ENCODE assay signal across 9 cellular contexts in genomic region chr12:57340104-57340503, GRCh38.
DNase-seq lines count a peak whose midpoint lies in the region; ATAC-seq and TF ChIP-seq lines count a peak whose summit lies in the region.
"Had no signal": no experiment of that assay in that cellular context is flagged by ENCODE, and none has a peak within 500 bp of the region (broad histone marks: within the 10 kb centered on the region; RNA-seq: fewer than 3 reads in every experiment).

No MANE protein-coding gene starts in this region.

- no peaks in the 10 kb centered on the region for H3K9me3 ChIP-seq in SK-N-SH
- no peaks in the 10 kb centered on the region for H3K9me3 ChIP-seq in upper lobe of right lung

- TF ChIP-seq EP300 in SK-N-SH (IDR thresholded peaks at IDR 0.05; ENCODE audit: borderline replicate concordance in 1 of 2, low read depth in 1 of 2, low read length in 1 of 2): no peak

- no peaks in the 10 kb centered on the region for H3K9me2 ChIP-seq in SK-N-SH

- ATAC-seq in SK-N-SH treated with all-trans-retinoic acid at 6 μM for 48 hours (peak; percentile 48; the same call in 1 of the 3 replicates), upper lobe of right lung (peak; percentile 77), HG03095 (IDR thresholded peaks at IDR 0.05; ENCODE audit: unreplicated experiment) (no peak)

- POLR2A ChIA-PET in SK-N-SH (lab: Yijun Ruan, JAX): no interaction called here

- DNase-seq in SK-N-SH (no peak), choroid plexus epithelial cell (ENCODE audit: low read depth) (peak; percentile 89), lung microvascular endothelial cell (ENCODE audit: low read depth in 2 of 2) (peak; percentile 53 to 93), upper lobe of right lung (no peak), NCI-H2107 treated with DMSO at 0.1 percent for 48 hours (lab: John Stamatoyannopoulos, UW; ENCODE audit: unreplicated experiment) (no peak), NCI-H1930 (lab: John Stamatoyannopoulos, UW) (no peak)
- DNase-seq: T-helper 9 cell had no signal

- no peak overlapping the region for H3K9ac ChIP-seq in SK-N-SH

- H3F3A ChIP-seq in SK-N-SH (replicated peaks; ENCODE audit: insufficient read depth): peaks cover 3% of the 10 kb centered on the region

- intact Hi-C loops in upper lobe of right lung (cut with DNase I): no loop called here

- no peak overlapping the region for H2AFZ ChIP-seq in SK-N-SH (ENCODE audit: low read depth)

- H3K27me3 ChIP-seq in SK-N-SH (ENCODE audit: insufficient read depth) (no peaks in the 10 kb centered on the region), upper lobe of right lung (no peaks in the 10 kb centered on the region)

- H3K27ac ChIP-seq in SK-N-SH (ENCODE audit: low read depth in 2 of 2, low read length in 1 of 2): no peak overlapping the region
- H3K27ac ChIP-seq in upper lobe of right lung: no peak overlapping the region

- TF ChIP-seq RAD21 in SK-N-SH (IDR thresholded peaks at IDR 0.05; ENCODE audit: low read length): no peak

- no peaks in the 10 kb centered on the region for H4K20me1 ChIP-seq in SK-N-SH (ENCODE audit: insufficient read depth)

- peaks cover 0 to 10% of the 10 kb centered on the region in 2 experiments for H3K36me3 ChIP-seq in SK-N-SH (replicated peaks in 1 of 2; ENCODE audit: control insufficient read depth in 1 of 2, insufficient read depth in 2 of 2, low read length in 1 of 2)
- peaks cover 6% of the 10 kb centered on the region for H3K36me3 ChIP-seq in upper lobe of right lung

- no peaks in the 10 kb centered on the region; the same call in none of the 2 replicates for H3K79me2 ChIP-seq in SK-N-SH (ENCODE audit: insufficient read depth)

- 48% methylated on average over 3 of the region's 3 CpGs for WGBS in SK-N-SH (ENCODE audit: low lambda C conversion rate)

- CTCF ChIA-PET in SK-N-SH (lab: Yijun Ruan, JAX): interaction anchor here (1.2 to 3.8 kb wide), 3 partner anchors 8 to 113 kb away, joined by 3 to 15 read pairs (median 4); no protein-coding TSS in a partner anchor

- no peak for TF ChIP-seq CTCF in SK-N-SH (IDR thresholded peaks at IDR 0.05)
- no peak for TF ChIP-seq CTCF in choroid plexus epithelial cell (conservative IDR thresholded peaks at IDR 0.05; ENCODE audit: low read depth, low read length)
- TF ChIP-seq CTCF in upper lobe of right lung (IDR thresholded peaks at IDR 0.05): no peak

- no peak overlapping the region for H3K4me2 ChIP-seq in SK-N-SH

- H3K4me3 ChIP-seq in SK-N-SH (ENCODE audit: low read depth in 2 of 2, low read length in 1 of 2): no peak overlapping the region
- H3K4me3 ChIP-seq in choroid plexus epithelial cell (ENCODE audit: low read depth, low read length): no peak overlapping the region
- H3K4me3 ChIP-seq in upper lobe of right lung: no peak overlapping the region

- peaks cover 2 to 13% of the 10 kb centered on the region in 2 experiments; a peak in 2 of 4 replicates for H3K4me1 ChIP-seq in SK-N-SH (ENCODE audit: control insufficient read depth in 1 of 2, insufficient read depth in 2 of 2, low read depth in 1 of 2, low read length in 1 of 2)
- H3K4me1 ChIP-seq in upper lobe of right lung: peaks cover 26% of the 10 kb centered on the region

TF ChIP-seq in SK-N-SH treated with all-trans-retinoic acid at 6 μM for 48 hours, 23 proteins besides CTCF, POLR2A, EP300 and RAD21:
- TF ChIP-seq GLIS3 (CRISPR knock-in tag; IDR thresholded peaks at IDR 0.05): no peak
- no peak for TF ChIP-seq TCF4 (CRISPR knock-in tag; IDR thresholded peaks at IDR 0.05; ENCODE audit: borderline replicate concordance)
- TF ChIP-seq ZNF70 (CRISPR knock-in tag; IDR thresholded peaks at IDR 0.05): no peak
- no peak for TF ChIP-seq ZC3H10 (CRISPR knock-in tag; IDR thresholded peaks at IDR 0.05)

TF ChIP-seq in SK-N-SH, 30 proteins besides CTCF, POLR2A, EP300 and RAD21:
- no peak for TF ChIP-seq ELF1 (IDR thresholded peaks at IDR 0.05)
- no peak for TF ChIP-seq GABPA (IDR thresholded peaks at IDR 0.05; ENCODE audit: low read depth)
- no peak for TF ChIP-seq SIN3A (IDR thresholded peaks at IDR 0.05; ENCODE audit: borderline replicate concordance, low read depth, low read length)
- TF ChIP-seq, protein P1, sequence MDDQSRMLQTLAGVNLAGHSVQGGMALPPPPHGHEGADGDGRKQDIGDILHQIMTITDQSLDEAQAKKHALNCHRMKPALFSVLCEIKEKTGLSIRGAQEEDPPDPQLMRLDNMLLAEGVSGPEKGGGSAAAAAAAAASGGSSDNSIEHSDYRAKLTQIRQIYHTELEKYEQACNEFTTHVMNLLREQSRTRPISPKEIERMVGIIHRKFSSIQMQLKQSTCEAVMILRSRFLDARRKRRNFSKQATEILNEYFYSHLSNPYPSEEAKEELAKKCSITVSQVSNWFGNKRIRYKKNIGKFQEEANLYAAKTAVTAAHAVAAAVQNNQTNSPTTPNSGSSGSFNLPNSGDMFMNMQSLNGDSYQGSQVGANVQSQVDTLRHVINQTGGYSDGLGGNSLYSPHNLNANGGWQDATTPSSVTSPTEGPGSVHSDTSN (IDR thresholded peaks at IDR 0.05): no peak
- TF ChIP-seq NFIC (IDR thresholded peaks at IDR 0.05; ENCODE audit: borderline replicate concordance): no peak
- no peak for TF ChIP-seq TEAD4 (IDR thresholded peaks at IDR 0.05; ENCODE audit: borderline replicate concordance, insufficient read depth)
- no peak for TF ChIP-seq POLR2AphosphoS5 (IDR thresholded peaks at IDR 0.05; ENCODE audit: low read depth, low read length)
- no peak for TF ChIP-seq RFX5 (IDR thresholded peaks at IDR 0.05; ENCODE audit: low read length)
- TF ChIP-seq, protein P2, sequence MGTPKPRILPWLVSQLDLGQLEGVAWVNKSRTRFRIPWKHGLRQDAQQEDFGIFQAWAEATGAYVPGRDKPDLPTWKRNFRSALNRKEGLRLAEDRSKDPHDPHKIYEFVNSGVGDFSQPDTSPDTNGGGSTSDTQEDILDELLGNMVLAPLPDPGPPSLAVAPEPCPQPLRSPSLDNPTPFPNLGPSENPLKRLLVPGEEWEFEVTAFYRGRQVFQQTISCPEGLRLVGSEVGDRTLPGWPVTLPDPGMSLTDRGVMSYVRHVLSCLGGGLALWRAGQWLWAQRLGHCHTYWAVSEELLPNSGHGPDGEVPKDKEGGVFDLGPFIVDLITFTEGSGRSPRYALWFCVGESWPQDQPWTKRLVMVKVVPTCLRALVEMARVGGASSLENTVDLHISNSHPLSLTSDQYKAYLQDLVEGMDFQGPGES (IDR thresholded peaks at IDR 0.05; ENCODE audit: low read depth, low read length): no peak
- TF ChIP-seq, protein P3, sequence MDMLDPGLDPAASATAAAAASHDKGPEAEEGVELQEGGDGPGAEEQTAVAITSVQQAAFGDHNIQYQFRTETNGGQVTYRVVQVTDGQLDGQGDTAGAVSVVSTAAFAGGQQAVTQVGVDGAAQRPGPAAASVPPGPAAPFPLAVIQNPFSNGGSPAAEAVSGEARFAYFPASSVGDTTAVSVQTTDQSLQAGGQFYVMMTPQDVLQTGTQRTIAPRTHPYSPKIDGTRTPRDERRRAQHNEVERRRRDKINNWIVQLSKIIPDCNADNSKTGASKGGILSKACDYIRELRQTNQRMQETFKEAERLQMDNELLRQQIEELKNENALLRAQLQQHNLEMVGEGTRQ (IDR thresholded peaks at IDR 0.05; ENCODE audit: borderline replicate concordance, low read depth, low read length): no peak
- TF ChIP-seq, protein P4, sequence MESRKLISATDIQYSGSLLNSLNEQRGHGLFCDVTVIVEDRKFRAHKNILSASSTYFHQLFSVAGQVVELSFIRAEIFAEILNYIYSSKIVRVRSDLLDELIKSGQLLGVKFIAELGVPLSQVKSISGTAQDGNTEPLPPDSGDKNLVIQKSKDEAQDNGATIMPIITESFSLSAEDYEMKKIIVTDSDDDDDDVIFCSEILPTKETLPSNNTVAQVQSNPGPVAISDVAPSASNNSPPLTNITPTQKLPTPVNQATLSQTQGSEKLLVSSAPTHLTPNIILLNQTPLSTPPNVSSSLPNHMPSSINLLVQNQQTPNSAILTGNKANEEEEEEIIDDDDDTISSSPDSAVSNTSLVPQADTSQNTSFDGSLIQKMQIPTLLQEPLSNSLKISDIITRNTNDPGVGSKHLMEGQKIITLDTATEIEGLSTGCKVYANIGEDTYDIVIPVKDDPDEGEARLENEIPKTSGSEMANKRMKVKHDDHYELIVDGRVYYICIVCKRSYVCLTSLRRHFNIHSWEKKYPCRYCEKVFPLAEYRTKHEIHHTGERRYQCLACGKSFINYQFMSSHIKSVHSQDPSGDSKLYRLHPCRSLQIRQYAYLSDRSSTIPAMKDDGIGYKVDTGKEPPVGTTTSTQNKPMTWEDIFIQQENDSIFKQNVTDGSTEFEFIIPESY (IDR thresholded peaks at IDR 0.05; ENCODE audit: borderline replicate concordance, low read depth): no peak
- TF ChIP-seq CHD2 (IDR thresholded peaks at IDR 0.05; ENCODE audit: low read length, partially characterized antibody): no peak
- no peak for TF ChIP-seq RCOR1 (IDR thresholded peaks at IDR 0.05; ENCODE audit: low read length)
- no peak for TF ChIP-seq NRF1 (IDR thresholded peaks at IDR 0.05; ENCODE audit: low read depth, low read length)

Comparison
In these comparisons a context has a peak if more than half of its experiments do, and no peak if none do; other contexts are left out.
1. DNase-seq: peak in choroid plexus epithelial cell (single experiment) and lung microvascular endothelial cell (2 of 2); none in SK-N-SH (single experiment), upper lobe of right lung (single experiment), NCI-H2107 treated with DMSO at 0.1 percent for 48 hours (single experiment) and NCI-H1930 (0 of 2).